In the genomic region with DNA sequence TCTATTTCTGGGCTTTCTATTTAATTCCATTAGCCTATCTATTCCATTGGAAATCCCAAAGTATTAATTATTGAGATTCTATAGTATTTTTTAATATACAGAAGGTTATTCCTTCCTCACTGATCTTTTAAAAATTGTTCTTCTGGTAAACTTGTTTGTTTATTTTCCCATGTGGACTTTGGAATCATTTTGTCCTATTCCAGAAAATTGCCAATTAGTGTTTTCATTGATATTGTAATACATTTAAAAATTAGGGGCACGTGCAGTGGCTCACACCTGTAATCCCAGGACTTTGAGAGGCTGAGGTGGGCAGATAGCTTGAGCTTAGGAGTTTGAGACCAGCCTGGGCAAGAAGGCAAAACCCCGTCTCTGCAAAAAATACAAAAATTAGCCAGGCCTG, we compare ENCODE assay signal across 1 cellular context.
TF ChIP-seq lines count a peak whose summit lies in the region.

No MANE protein-coding gene starts in this region.

TF ChIP-seq in K562, 482 proteins besides CTCF, POLR2A, EP300 and RAD21 (continued from another document):
- TF ChIP-seq SRSF7 (optimal IDR thresholded peaks at IDR 0.05; ENCODE audit: low read depth, low read length) (no peak), GTF2F1 (IDR thresholded peaks at IDR 0.05; ENCODE audit: low read depth, low read length) (no peak), ZSCAN32 (CRISPR knock-in tag; IDR thresholded peaks at IDR 0.05) (no peak), TAF9B (IDR thresholded peaks at IDR 0.05; ENCODE audit: partially characterized antibody) (no peak), SETDB1 (IDR thresholded peaks at IDR 0.05; ENCODE audit: low read length) (no peak), BRD9 (IDR thresholded peaks at IDR 0.05; ENCODE audit: low read depth, partially characterized antibody) (no peak), KDM4B (IDR thresholded peaks at IDR 0.05; ENCODE audit: borderline replicate concordance in 2 of 2, low read depth in 1 of 2) (no peak)
